Comparison of ENCODE assay signal across 1 cellular context in the genomic region with DNA sequence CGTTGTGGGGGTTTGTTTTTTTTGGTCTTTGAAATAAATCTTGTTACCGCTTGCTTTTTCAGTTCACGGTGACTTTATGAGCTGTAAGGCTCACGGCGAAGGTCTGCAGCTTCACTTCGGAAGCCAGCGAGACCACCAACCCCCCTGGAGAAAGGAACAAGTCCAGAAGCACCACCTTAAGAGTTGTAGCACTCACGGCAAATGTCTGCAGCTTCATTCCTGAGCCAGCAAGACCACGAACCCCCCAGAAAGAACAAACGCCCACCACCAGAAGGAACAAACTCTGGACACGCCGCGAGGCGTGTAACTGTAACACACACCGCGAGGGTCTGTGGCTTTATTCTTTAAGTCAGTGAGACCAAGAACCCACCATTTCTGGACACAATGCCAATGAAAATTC.
TF ChIP-seq lines count a peak whose summit lies in the region.

No MANE protein-coding gene starts in this region.

TF ChIP-seq in A549, 52 proteins besides CTCF, POLR2A, EP300 and RAD21 (continued from another document):
- TF ChIP-seq, protein P1, sequence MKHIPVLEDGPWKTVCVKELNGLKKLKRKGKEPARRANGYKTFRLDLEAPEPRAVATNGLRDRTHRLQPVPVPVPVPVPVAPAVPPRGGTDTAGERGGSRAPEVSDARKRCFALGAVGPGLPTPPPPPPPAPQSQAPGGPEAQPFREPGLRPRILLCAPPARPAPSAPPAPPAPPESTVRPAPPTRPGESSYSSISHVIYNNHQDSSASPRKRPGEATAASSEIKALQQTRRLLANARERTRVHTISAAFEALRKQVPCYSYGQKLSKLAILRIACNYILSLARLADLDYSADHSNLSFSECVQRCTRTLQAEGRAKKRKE (CRISPR knock-in tag; IDR thresholded peaks at IDR 0.05; ENCODE audit: low read depth), result no peak
- TF ChIP-seq SREBF2 (IDR thresholded peaks at IDR 0.05) (no peak), HOXB13 (CRISPR knock-in tag; IDR thresholded peaks at IDR 0.05; ENCODE audit: low read depth) (no peak), GATA3 (IDR thresholded peaks at IDR 0.05; ENCODE audit: borderline replicate concordance) (no peak), RCOR1 (IDR thresholded peaks at IDR 0.05; ENCODE audit: low read depth, low read length) (no peak)
